13 cellular contexts compared by ENCODE assay signal in genomic region chr11:59212744-59213573, GRCh38. TPM values are rescaled to one million over a fixed set of nuclear protein-coding genes. Genes with fewer than 3 reads are reported as not detected.
A peak's percentile ranks its signal among the peaks of the same experiment; 100 is the strongest.
DNase-seq lines count a peak whose midpoint lies in the region; ATAC-seq and TF ChIP-seq lines count a peak whose summit lies in the region.
"Had no signal": no experiment of that assay in that cellular context is flagged by ENCODE, and none has a peak within 500 bp of the region (broad histone marks: within the 10 kb centered on the region; RNA-seq: fewer than 3 reads in every experiment).

TSS of gene MPEG1 (minus strand) at chr11:59212927. CDS start at chr11:59212865, 62 bp downstream.

- H3K4me2 ChIP-seq in GM23338, result no peak within 1 kb of the TSS

- H3K36me3 ChIP-seq in GM23338 (ENCODE audit: insufficient read depth), result no peaks in the 10 kb centered on the region
- H3K36me3 ChIP-seq: WERI-Rb-1 had no signal

- peaks cover 3% of the 10 kb centered on the region; the same call in 1 of the 2 replicates for H3K9me2 ChIP-seq in GM23338 (ENCODE audit: insufficient read depth)

- no peaks in the 10 kb centered on the region for H4K20me1 ChIP-seq in GM23338 (replicated peaks; ENCODE audit: insufficient read depth)

- H3K9me3 Mint-ChIP-seq in GM23338, result no peaks in the 10 kb centered on the region; the same call in 1 of the 3 replicates

- TF ChIP-seq CTCF in NB4 (IDR thresholded peaks at IDR 0.05; ENCODE audit: low read depth, low read length) (no peak), subcutaneous adipose tissue (IDR thresholded peaks at IDR 0.05; ENCODE audit: low read depth) (no peak), GM23338 (conservative IDR thresholded peaks at IDR 0.05; ENCODE audit: low read depth in 2 of 2) (no peak)

- peaks cover 3% of the 10 kb centered on the region for H3K27me3 Mint-ChIP-seq in GM23338 (ENCODE audit: insufficient read depth, low read depth, poor library complexity)

- H3F3A ChIP-seq in GM23338 (replicated peaks; ENCODE audit: low read depth), result no peaks in the 10 kb centered on the region

- no peaks in the 10 kb centered on the region for H3K79me2 ChIP-seq in GM23338 (replicated peaks; ENCODE audit: insufficient read depth)

- ATAC-seq in left cardiac atrium, result peak; percentile 26 to 44
- ATAC-seq in GM23338, result no peak
- ATAC-seq in HG03457 (IDR thresholded peaks at IDR 0.05; ENCODE audit: unreplicated experiment), result no peak

- peaks cover 2% of the 10 kb centered on the region; the same call in 2 of the 3 replicates for H3K4me1 Mint-ChIP-seq in GM23338

- H3K27ac Mint-ChIP-seq in GM23338, result no peak within 1 kb of the TSS

- H3K4me3 Mint-ChIP-seq in GM23338, result no peak within 1 kb of the TSS

- no peaks in the 10 kb centered on the region for H3K4me1 ChIP-seq in GM23338 (ENCODE audit: insufficient read depth)

- no peak within 1 kb of the TSS for H2AFZ ChIP-seq in GM23338

- no peak within 1 kb of the TSS for H3K4me3 ChIP-seq in NB4 (ENCODE audit: low read depth, low read length)
- no peak within 1 kb of the TSS for H3K4me3 ChIP-seq in GM23338

- peaks cover 3% of the 10 kb centered on the region; the same call in 2 of the 3 replicates for H3K36me3 Mint-ChIP-seq in GM23338 (ENCODE audit: low read depth)

- H3K27me3 ChIP-seq in GM23338 (ENCODE audit: insufficient read depth), result no peaks in the 10 kb centered on the region

- peak; percentile 65 for TF ChIP-seq POLR2A in GM19193 (IDR thresholded peaks at IDR 0.05; ENCODE audit: extremely low read depth, insufficient read depth, insufficient read length)
- no peak for TF ChIP-seq POLR2A in NB4 (IDR thresholded peaks at IDR 0.05; ENCODE audit: extremely low read depth, insufficient read length)

- no peak within 1 kb of the TSS for H3K27ac ChIP-seq in GM23338 (ENCODE audit: low read depth)
- H3K27ac ChIP-seq: WERI-Rb-1 had no signal

- DNase-seq in NB4 (ENCODE audit: low read depth), result peak; percentile 21
- no peak for DNase-seq in left cardiac atrium
- DNase-seq in dedifferentiated amniotic fluid mesenchymal stem cell (ENCODE audit: extremely low spot score), result no peak
- DNase-seq in GM23338 (ENCODE audit: low spot score), result no peak
- DNase-seq in stimulated activated CD8-positive, alpha-beta memory T cell treated with anti-CD3 and anti-CD28 coated beads, Interleukin-4, amount 100 ng/mL, for 48 hours, result no peak
- DNase-seq: activated effector memory CD4-positive, alpha-beta T cell treated with anti-CD3 and anti-CD28 coated beads, Interleukin-2, amount 50 U/mL, for 16 hours; DND-41; effector CD8-positive, alpha-beta T cell; nucleus accumbens; WERI-Rb-1 had no signal

- intact Hi-C loops in left cardiac atrium (cut with DNase I), result no loop called here

TF ChIP-seq in GM23338, 12 proteins besides CTCF, POLR2A, EP300 and RAD21:
- TF ChIP-seq CREB1 (CRISPR knock-in tag; IDR thresholded peaks at IDR 0.05; ENCODE audit: low read depth), result no peak
- TF ChIP-seq EZH2 (IDR thresholded peaks at IDR 0.05; ENCODE audit: low read depth, unreplicated experiment), result no peak
- TF ChIP-seq ZNF462 (CRISPR knock-in tag; IDR thresholded peaks at IDR 0.05), result no peak
- no peak for TF ChIP-seq REST (IDR thresholded peaks at IDR 0.05; ENCODE audit: unreplicated experiment)
- no peak for TF ChIP-seq NANOG (IDR thresholded peaks at IDR 0.05; ENCODE audit: borderline replicate concordance)
- TF ChIP-seq POLR2AphosphoS5 (IDR thresholded peaks at IDR 0.05; ENCODE audit: low read depth), result no peak
- TF ChIP-seq ZNF114 (CRISPR knock-in tag; IDR thresholded peaks at IDR 0.05), result no peak
- TF ChIP-seq EZH2phosphoT487 (IDR thresholded peaks at IDR 0.05; ENCODE audit: unreplicated experiment), result no peak
- no peak for TF ChIP-seq ZNF331 (CRISPR knock-in tag; IDR thresholded peaks at IDR 0.05; ENCODE audit: low read depth)
TF ChIP-seq in GM23338: peak in this region for 0.

RNA-seq across cellular contexts. Expression of gene MPEG1, which starts in this region (rescaled TPM):
- total RNA-seq in left cardiac atrium (10 to 100 TPM; 16.4 to 38.1 TPM), subcutaneous adipose tissue (10 to 100 TPM; 28.3 to 80.5 (median 52.4) TPM)
- not detected in 2 replicates for total RNA-seq in GM23338 (2014; rRNA removed; shearing (Covaris generic))
- polyA plus RNA-seq in GM23338 (2016; fragmentation: Nextera tagmentation; extraction: Ambion mirVana), result 0.07 TPM in 1 of 2 replicates, not detected in the other

Comparison
In these comparisons a context has a peak if more than half of its experiments do, and no peak if none do; other contexts are left out.
1. RNA of gene MPEG1 (total RNA-seq): 28.3 to 80.5 TPM in subcutaneous adipose tissue and 16.4 to 38.1 TPM in left cardiac atrium; not detected in GM23338; every median in the first group is over 10 times any median in the second.
2. ATAC-seq: peak in left cardiac atrium (2 of 2); none in GM23338 (single experiment) and HG03457 (single experiment).